ENCODE assay signal across 13 cellular contexts in genomic region chr2:101706819-101707177, GRCh38. TPM values are rescaled to one million over a fixed set of nuclear protein-coding genes. Genes with fewer than 3 reads are reported as not detected.
DNase-seq lines count a peak whose midpoint lies in the region; ATAC-seq and TF ChIP-seq lines count a peak whose summit lies in the region.
"Had no signal": no experiment of that assay in that cellular context is flagged by ENCODE, and none has a peak within 500 bp of the region (broad histone marks: within the 10 kb centered on the region; RNA-seq: fewer than 3 reads in every experiment).

No MANE protein-coding gene starts in this region.

- WGBS in trophoblast cell (ENCODE audit: extremely low coverage, insufficient coverage, insufficient read length): no CpG with 5 or more reads among the region's 1 CpG

- H2AK5ac ChIP-seq in trophoblast cell (ENCODE audit: low read length): no peak overlapping the region

- H3K4ac ChIP-seq in trophoblast cell (ENCODE audit: low read depth, low read length): peak overlapping the region; percentile 29

- no peak overlapping the region for H2BK12ac ChIP-seq in trophoblast cell (ENCODE audit: low read length)

- no peaks in the 10 kb centered on the region for H3K27me3 ChIP-seq in trophoblast cell (ENCODE audit: insufficient read depth, low read length)
- no peaks in the 10 kb centered on the region for H3K27me3 ChIP-seq in dorsolateral prefrontal cortex

- H3K4me3 ChIP-seq in trophoblast cell (ENCODE audit: low read depth, low read length) (no peak overlapping the region), dorsolateral prefrontal cortex (peak overlapping the region in 1 of 59 donors; percentile 11)
- H3K4me3 ChIP-seq: lung had no signal

- no peak overlapping the region for H3K4me2 ChIP-seq in trophoblast cell (ENCODE audit: low read length)

- intact Hi-C loops in dorsolateral prefrontal cortex (cut with DNase I): no loop called here

- peaks cover 4% of the 10 kb centered on the region in 2 experiments for H3K4me1 ChIP-seq in trophoblast cell (ENCODE audit: control insufficient read depth in 1 of 2, insufficient read depth in 2 of 2, low read length in 2 of 2)

- ATAC-seq in activated CD4-positive, CD25-positive, alpha-beta regulatory T cell treated with anti-CD3 and anti-CD28 coated beads, Interleukin-2, amount 50 U/mL, for 24 hours: peak; percentile 11 to 21
- ATAC-seq in HG02642 (IDR thresholded peaks at IDR 0.05; ENCODE audit: poor library complexity, unreplicated experiment) (peak; percentile 62), T-cell (replicated peaks in 1 of 4) (peak; percentile 30 to 84 (median 40))

- no peaks in the 10 kb centered on the region for H3K36me3 Mint-ChIP-seq in T-cell

- H3K18ac ChIP-seq in trophoblast cell (ENCODE audit: low read length): no peak overlapping the region

- no peak overlapping the region for H3K9ac ChIP-seq in trophoblast cell (ENCODE audit: low read length)

- H2BK5ac ChIP-seq in trophoblast cell (ENCODE audit: low read depth, low read length, poor library complexity): no peak overlapping the region

- no peak overlapping the region for H4K12ac ChIP-seq in trophoblast cell (ENCODE audit: low read depth, low read length)

- H3K4me3 Mint-ChIP-seq in T-cell: peak overlapping the region; percentile 29 to 74 (median 40)
- H3K4me3 Mint-ChIP-seq: dendritic cell treated with granulocyte-macrophage colony-stimulating factor and Interleukin-4, amounts not matched to agents 40 ng/mL and 50 ng/mL, for 4 days had no signal

- peaks cover 10% of the 10 kb centered on the region in 2 experiments for H3K36me3 ChIP-seq in trophoblast cell (ENCODE audit: control insufficient read depth in 1 of 2, insufficient read depth in 2 of 2, low read length in 2 of 2)

- H3K9me3 Mint-ChIP-seq in T-cell: peaks cover 0 to 5% (median 0%) of the 10 kb centered on the region in 3 donors
- H3K9me3 Mint-ChIP-seq: dendritic cell treated with granulocyte-macrophage colony-stimulating factor and Interleukin-4, amounts not matched to agents 40 ng/mL and 50 ng/mL, for 4 days had no signal

- POLR2A ChIA-PET in T-cell (lab: Charles Lee): interaction anchor here (0.6 to 1.1 kb wide), 3 partner anchors 12 to 127 kb away, joined by 3 to 8 read pairs (median 6); no protein-coding TSS in a partner anchor

- peak overlapping the region in 1 of 2 donors; percentile 93 for H3K27ac Mint-ChIP-seq in T-cell
- H3K27ac Mint-ChIP-seq: dendritic cell treated with granulocyte-macrophage colony-stimulating factor and Interleukin-4, amounts not matched to agents 40 ng/mL and 50 ng/mL, for 4 days had no signal

- H3K4me1 Mint-ChIP-seq in T-cell: peaks cover 89 to 94% (median 94%) of the 10 kb centered on the region in 3 donors

- H3K9me3 ChIP-seq in trophoblast cell (ENCODE audit: insufficient read depth, low read depth, low read length): no peaks in the 10 kb centered on the region

- no peak overlapping the region for H2AFZ ChIP-seq in trophoblast cell (ENCODE audit: insufficient read depth, low read length, poor library complexity)

- no peak overlapping the region for H3K14ac ChIP-seq in trophoblast cell (ENCODE audit: low read length)

- peaks cover 31% of the 10 kb centered on the region for H3K79me2 ChIP-seq in trophoblast cell (ENCODE audit: control insufficient read depth, insufficient read depth, low read length, poor library complexity)

- H2BK120ac ChIP-seq in trophoblast cell (ENCODE audit: insufficient read depth, low read length, poor library complexity): no peak overlapping the region

- DNase-seq in activated CD4-positive, CD25-positive, alpha-beta regulatory T cell treated with anti-CD3 and anti-CD28 coated beads, Interleukin-2, amount 50 U/mL, for 72 hours: no peak
- DNase-seq in T-cell (peak in 2 of 34 experiments; percentile 25 to 38), trophoblast cell (no peak), dorsolateral prefrontal cortex (no peak), NCI-H1105 treated with DMSO at 0.1 percent for 48 hours (lab: John Stamatoyannopoulos, UW) (no peak), GDM1 (lab: John Stamatoyannopoulos, UW) (no peak)
- DNase-seq: NCI-H1105; stimulated activated CD4-positive, alpha-beta T cell treated with anti-CD3 and anti-CD28 coated beads, Interleukin-2, amount 100 ng/mL, for 48 hours had no signal

- no peaks in the 10 kb centered on the region for H3K27me3 Mint-ChIP-seq in T-cell
- H3K27me3 Mint-ChIP-seq: dendritic cell treated with granulocyte-macrophage colony-stimulating factor and Interleukin-4, amounts not matched to agents 40 ng/mL and 50 ng/mL, for 4 days had no signal

- H3K27ac ChIP-seq in trophoblast cell (ENCODE audit: low read depth, low read length) (no peak overlapping the region), dorsolateral prefrontal cortex (peak overlapping the region in 19 of 59 donors; percentile 4 to 84 (median 30))
- H3K27ac ChIP-seq: VCaP had no signal

- TF ChIP-seq CTCF in dorsolateral prefrontal cortex (IDR thresholded peaks at IDR 0.05 in 54 of 56, conservative IDR thresholded peaks at IDR 0.05 in 2 of 56; ENCODE audit: low read depth in 1 of 56, partially characterized antibody in 56 of 56): no peak

- no peak overlapping the region for H3K23ac ChIP-seq in trophoblast cell (ENCODE audit: low read length)

- CTCF ChIA-PET in T-cell (lab: Charles Lee): interaction anchor here in 1 of 2 donors (0.6 kb wide), 1 partner anchor 11 kb away, joined by 4 read pairs; no protein-coding TSS in a partner anchor

- H3K79me1 ChIP-seq in trophoblast cell (ENCODE audit: low read length): peaks cover 7% of the 10 kb centered on the region

- no peak overlapping the region for H4K91ac ChIP-seq in trophoblast cell (ENCODE audit: low read depth, low read length)

- H4K8ac ChIP-seq in trophoblast cell (ENCODE audit: low read depth, low read length): no peak overlapping the region

RNA-seq across cellular contexts. Expression of gene MAP4K4, which starts 9.3 kb away (rescaled TPM):
- total RNA-seq in T-cell (100 to 1,000 TPM in 2 of 5 donors, 10 to 100 TPM in 3; 84.2 to 148 (median 93.2) TPM), dorsolateral prefrontal cortex (100 to 1,000 TPM; 137 to 701 (median 262) TPM)
- polyA plus RNA-seq in trophoblast cell (2013): 168 and 169 TPM in 2 replicates
